ENCODE assay signal across 10 cellular contexts in genomic region chr9:110129460-110129859, GRCh38.
DNase-seq lines count a peak whose midpoint lies in the region; ATAC-seq and TF ChIP-seq lines count a peak whose summit lies in the region.
"Had no signal": no experiment of that assay in that cellular context is flagged by ENCODE, and none has a peak within 500 bp of the region (broad histone marks: within the 10 kb centered on the region; RNA-seq: fewer than 3 reads in every experiment).

No MANE protein-coding gene starts in this region.

- no peaks in the 10 kb centered on the region for H3K27me3 ChIP-seq in heart left ventricle
- no peaks in the 10 kb centered on the region for H3K27me3 ChIP-seq in fibroblast of lung (ENCODE audit: control insufficient read depth, insufficient read depth, low read length)
- H3K27me3 ChIP-seq in upper lobe of left lung = no peaks in the 10 kb centered on the region

- no peak overlapping the region for H3K9ac ChIP-seq in fibroblast of lung (ENCODE audit: insufficient read depth, low read length)

- no peak overlapping the region for H3K4me2 ChIP-seq in fibroblast of lung (ENCODE audit: extremely low read depth, insufficient read depth, low read length)

- H3K9me3 ChIP-seq in heart left ventricle = no peaks in the 10 kb centered on the region
- H3K9me3 ChIP-seq in fibroblast of lung (ENCODE audit: control insufficient read depth, insufficient read depth, low read depth, low read length) = no peaks in the 10 kb centered on the region
- H3K9me3 ChIP-seq in upper lobe of left lung = no peaks in the 10 kb centered on the region

- 41 to 52% (median 49%) methylated on average over 1 of the region's 1 CpG for WGBS in heart left ventricle, 4 donors
- 65 to 70% methylated on average over 1 of the region's 1 CpG for WGBS in upper lobe of left lung, 2 donors

- TF ChIP-seq POLR2A in heart left ventricle (IDR thresholded peaks at IDR 0.05) (no peak), upper lobe of left lung (IDR thresholded peaks at IDR 0.05) (no peak)

- peak overlapping the region in 3 of 12 donors; percentile 46 to 56 (median 50) for H3K4me3 ChIP-seq in heart left ventricle
- H3K4me3 ChIP-seq in fibroblast of lung (replicated peaks in 1 of 4; ENCODE audit: control extremely low read depth in 1 of 4, insufficient read depth in 1 of 4, low read depth in 3 of 4, low read length in 4 of 4) = no peak overlapping the region
- peak overlapping the region in 1 of 4 donors; percentile 39 for H3K4me3 ChIP-seq in upper lobe of left lung

- DNase-seq in heart left ventricle (no peak), cardiac septum (ENCODE audit: low spot score) (no peak), fibroblast of lung (ENCODE audit: low read depth in 2 of 2) (no peak), upper lobe of left lung (no peak), NCI-H345 (lab: John Stamatoyannopoulos, UW) (no peak), C1 segment of cervical spinal cord (lab: John Stamatoyannopoulos, UW) (no peak), NCI-H345 treated with DMSO at 0.1 percent for 48 hours (lab: John Stamatoyannopoulos, UW; ENCODE audit: unreplicated experiment) (no peak)
- DNase-seq: activated effector memory CD4-positive, alpha-beta T cell treated with anti-CD3 and anti-CD28 coated beads, Interleukin-2, amount 50 U/mL, for 16 hours; hippocampal formation had no signal

- intact Hi-C loops in heart left ventricle (cut with DNase I) (loop anchor here in 4 of 10 donors (5.0 kb wide), 4 partner anchors 47 to 82 kb away; no protein-coding TSS in a partner anchor), cardiac septum (cut with DNase I) (loop anchor here (5.0 kb wide), 3 partner anchors 57 to 217 kb away; no protein-coding TSS in a partner anchor)

- H3K79me2 ChIP-seq in fibroblast of lung (ENCODE audit: control insufficient read depth, insufficient read depth, low read length) = peaks cover 97% of the 10 kb centered on the region

- H3K27ac ChIP-seq in heart left ventricle (peak overlapping the region; percentile 15 to 93 (median 88)), fibroblast of lung (ENCODE audit: insufficient read depth, low read length) (peak overlapping the region; percentile 93), upper lobe of left lung (peak overlapping the region in 3 of 4 donors; percentile 8 to 83 (median 73))

- H3K36me3 ChIP-seq in heart left ventricle (no peaks in the 10 kb centered on the region), fibroblast of lung (ENCODE audit: control insufficient read depth, insufficient read depth, low read length) (no peaks in the 10 kb centered on the region), upper lobe of left lung (no peaks in the 10 kb centered on the region)

- TF ChIP-seq CTCF in heart left ventricle (IDR thresholded peaks at IDR 0.05) = no peak
- no peak for TF ChIP-seq CTCF in fibroblast of lung (conservative IDR thresholded peaks at IDR 0.05 in 1 of 2, IDR thresholded peaks at IDR 0.05 in 1 of 2; ENCODE audit: low read depth in 1 of 2, low read length in 2 of 2)
- TF ChIP-seq CTCF in upper lobe of left lung (IDR thresholded peaks at IDR 0.05) = no peak

- H2AFZ ChIP-seq in fibroblast of lung (ENCODE audit: low read length) = no peak overlapping the region

- peaks cover 3% of the 10 kb centered on the region for H4K20me1 ChIP-seq in fibroblast of lung (ENCODE audit: control insufficient read depth, extremely low read depth, insufficient read depth, low read length)

- H3K4me1 ChIP-seq in heart left ventricle (peaks cover 19 to 98% (median 88%) of the 10 kb centered on the region in 12 donors), fibroblast of lung (ENCODE audit: control insufficient read depth, extremely low read depth, insufficient read depth, low read length) (peaks cover 55% of the 10 kb centered on the region), upper lobe of left lung (peaks cover 54 to 89% (median 57%) of the 10 kb centered on the region in 4 donors)

- ATAC-seq in heart left ventricle (no peak), HG03442 (IDR thresholded peaks at IDR 0.05; ENCODE audit: unreplicated experiment) (peak; percentile 16), upper lobe of left lung (ENCODE audit: low FRiP score in 2 of 2) (no peak)

- no peak for TF ChIP-seq EP300 in upper lobe of left lung (IDR thresholded peaks at IDR 0.05)
